23 cellular contexts compared by ENCODE assay signal in the genomic region with DNA sequence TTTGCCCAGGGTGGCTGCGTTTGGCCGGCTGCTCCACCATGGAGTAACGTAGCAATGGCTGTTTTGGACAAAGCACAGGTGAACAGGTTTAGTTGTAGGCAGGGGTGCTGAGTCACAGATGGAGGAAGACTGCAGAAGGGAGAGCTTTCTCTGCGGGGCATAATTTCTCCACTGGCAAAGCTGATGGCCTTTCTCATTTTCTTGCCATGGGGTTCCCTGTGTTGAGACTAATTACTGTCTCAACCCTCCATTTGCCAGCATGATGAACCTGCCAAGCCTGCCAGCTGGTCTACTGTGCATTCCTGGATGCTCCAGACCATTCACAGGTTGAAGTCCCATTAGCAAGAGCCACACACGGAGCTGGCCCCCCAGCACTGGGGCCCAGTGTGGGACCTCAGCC.
DNase-seq lines count a peak whose midpoint lies in the region; ATAC-seq and TF ChIP-seq lines count a peak whose summit lies in the region.
"Had no signal": no experiment of that assay in that cellular context is flagged by ENCODE, and none has a peak within 500 bp of the region (broad histone marks: within the 10 kb centered on the region; RNA-seq: fewer than 3 reads in every experiment).

No MANE protein-coding gene starts in this region.

- ATAC-seq in HG03378 (IDR thresholded peaks at IDR 0.05; ENCODE audit: unreplicated experiment): no peak

- no peak overlapping the region for H2BK12ac ChIP-seq in neuronal stem cell (ENCODE audit: low read length)

- H3K79me1 ChIP-seq in neuronal stem cell (ENCODE audit: low read depth, low read length): no peaks in the 10 kb centered on the region

- no peaks in the 10 kb centered on the region for H3K79me2 ChIP-seq in smooth muscle cell (ENCODE audit: low read depth)

- H3K36me3 ChIP-seq in neuronal stem cell (replicated peaks in 1 of 2; ENCODE audit: control insufficient read depth in 2 of 2, insufficient read depth in 2 of 2, low read length in 2 of 2): no peaks in the 10 kb centered on the region
- no peaks in the 10 kb centered on the region for H3K36me3 ChIP-seq in smooth muscle cell (ENCODE audit: low read depth)
- H3K36me3 ChIP-seq: BE2C, BLaER1 had no signal

- no peak for TF ChIP-seq CTCF in smooth muscle cell (IDR thresholded peaks at IDR 0.05; ENCODE audit: borderline replicate concordance, insufficient read depth, poor library complexity, severe bottlenecking)

- H3K9me3 ChIP-seq in neuronal stem cell (replicated peaks in 1 of 2; ENCODE audit: control insufficient read depth in 2 of 2, insufficient read depth in 1 of 2, low read depth in 1 of 2, low read length in 2 of 2) (peaks cover 0 to 4% of the 10 kb centered on the region in 2 donors), smooth muscle cell (replicated peaks; ENCODE audit: low read depth) (no peaks in the 10 kb centered on the region)
- H3K9me3 ChIP-seq: BE2C had no signal

- H2AFZ ChIP-seq in neuronal stem cell (ENCODE audit: low read length) (no peak overlapping the region), smooth muscle cell (ENCODE audit: low read depth) (no peak overlapping the region)

- no peak overlapping the region for H4K8ac ChIP-seq in neuronal stem cell (ENCODE audit: low read depth, low read length)

- DNase-seq in NCI-H69 (lab: John Stamatoyannopoulos, UW) (peak; percentile 14), cerebellum (ENCODE audit: low spot score) (peak; percentile 84), neuronal stem cell (ENCODE audit: low spot score) (no peak), pons (ENCODE audit: low spot score) (peak; percentile 8), OCI-M2 (lab: John Stamatoyannopoulos, UW; ENCODE audit: unreplicated experiment) (no peak), smooth muscle cell (lab: John Stamatoyannopoulos, UW; ENCODE audit: unreplicated experiment) (no peak), anterior cingulate cortex (lab: John Stamatoyannopoulos, UW) (no peak)
- DNase-seq: 8988T; ACHN; BE2C; CD4-positive, alpha-beta memory T cell; CD4-positive, CD25-positive, alpha-beta regulatory T cell; CD8-positive, alpha-beta memory T cell; COR-L47; DMS 273 treated with DMSO at 0.1 percent for 48 hours; DMS153; DMS53; DMS79; DND-41; EL; GF-D8 had no signal

- H2AK5ac ChIP-seq in neuronal stem cell (ENCODE audit: low read depth, low read length): no peak overlapping the region

- no peak overlapping the region for H3K14ac ChIP-seq in neuronal stem cell (ENCODE audit: low read length)

- H3K4me3 ChIP-seq in neuronal stem cell (ENCODE audit: low read length in 2 of 2): no peak overlapping the region
- H3K4me3 ChIP-seq in smooth muscle cell: no peak overlapping the region
- H3K4me3 ChIP-seq: BLaER1 had no signal

- H2BK15ac ChIP-seq in neuronal stem cell (ENCODE audit: low read length): no peak overlapping the region

- H3K9ac ChIP-seq in neuronal stem cell (ENCODE audit: low read depth, low read length, poor library complexity): peak overlapping the region; percentile 32
- no peak overlapping the region for H3K9ac ChIP-seq in smooth muscle cell (ENCODE audit: low read depth)
- H3K9ac ChIP-seq: BLaER1 had no signal

- H4K91ac ChIP-seq in neuronal stem cell (ENCODE audit: low read depth, low read length, poor library complexity): no peak overlapping the region

- H3K23ac ChIP-seq in neuronal stem cell (ENCODE audit: low read depth, low read length, poor library complexity): no peak overlapping the region

- no peak overlapping the region for H3K4me2 ChIP-seq in neuronal stem cell (ENCODE audit: insufficient read depth, low read length, poor library complexity, severe bottlenecking)
- H3K4me2 ChIP-seq in smooth muscle cell: no peak overlapping the region
- H3K4me2 ChIP-seq: BLaER1 had no signal

- H3K4me1 ChIP-seq in neuronal stem cell (ENCODE audit: control insufficient read depth in 2 of 2, insufficient read depth in 1 of 2, low read depth in 1 of 2, low read length in 2 of 2): no peaks in the 10 kb centered on the region
- H3K4me1 ChIP-seq in smooth muscle cell (ENCODE audit: low read depth): no peaks in the 10 kb centered on the region
- H3K4me1 ChIP-seq: BE2C had no signal

- no peaks in the 10 kb centered on the region for H3F3A ChIP-seq in smooth muscle cell (ENCODE audit: low read depth)

- no peak overlapping the region for H3K4ac ChIP-seq in neuronal stem cell (ENCODE audit: low read length)

- H4K20me1 ChIP-seq in smooth muscle cell (ENCODE audit: low read depth): no peaks in the 10 kb centered on the region
- H4K20me1 ChIP-seq: BLaER1 had no signal

- no peaks in the 10 kb centered on the region for H3K27me3 ChIP-seq in neuronal stem cell (ENCODE audit: control insufficient read depth in 3 of 3, insufficient read depth in 3 of 3, low read depth in 1 of 3, low read length in 3 of 3)
- no peaks in the 10 kb centered on the region for H3K27me3 ChIP-seq in smooth muscle cell (ENCODE audit: low read depth)
- H3K27me3 ChIP-seq: BE2C, BLaER1 had no signal

- H3K18ac ChIP-seq in neuronal stem cell (ENCODE audit: low read length): peak overlapping the region; percentile 27

- no peak overlapping the region for H2BK120ac ChIP-seq in neuronal stem cell (ENCODE audit: low read depth, low read length)

- H3K27ac ChIP-seq in neuronal stem cell (replicated peaks; ENCODE audit: low read length) (no peak overlapping the region), smooth muscle cell (ENCODE audit: low read depth) (no peak overlapping the region)
- H3K27ac ChIP-seq: BLaER1 had no signal

- WGBS in neuronal stem cell (ENCODE audit: extremely low coverage in 2 of 2, insufficient read length in 2 of 2, insufficient replicate concordance in 1 of 2), 2 donors: no CpG with 5 or more reads among the region's 5 CpGs
- 87% methylated on average over 5 of the region's 5 CpGs for WGBS in smooth muscle cell (ENCODE audit: low lambda C conversion rate)

- H2BK5ac ChIP-seq in neuronal stem cell (ENCODE audit: low read length): peak overlapping the region; percentile 80

Comparison
In these comparisons a context has a peak if more than half of its experiments do, and no peak if none do; other contexts are left out.
1. DNase-seq: peak in NCI-H69 (single experiment), cerebellum (single experiment) and pons (single experiment); none in neuronal stem cell (single experiment), OCI-M2 (single experiment), smooth muscle cell (single experiment) and anterior cingulate cortex (0 of 58).